ENCODE assay signal across 1 cellular context in genomic region chr20:32300647-32301046, GRCh38.
TF ChIP-seq lines count a peak whose summit lies in the region.

No MANE protein-coding gene starts in this region.

TF ChIP-seq in HepG2, 621 proteins besides CTCF, POLR2A, EP300 and RAD21:
- TF ChIP-seq ZNF777 (CRISPR knock-in tag; IDR thresholded peaks at IDR 0.05) (no peak), FOXP1 (IDR thresholded peaks at IDR 0.05) (peak; percentile 94), FOXP1 (CRISPR knock-in tag; IDR thresholded peaks at IDR 0.05) (no peak)
TF ChIP-seq in HepG2: peak in this region for 1.
